8 cellular contexts compared by ENCODE assay signal in genomic region chr18:76494541-76495403, GRCh38. TPM values are rescaled to one million over a fixed set of nuclear protein-coding genes. Genes with fewer than 3 reads are reported as not detected.
DNase-seq lines count a peak whose midpoint lies in the region; ATAC-seq and TF ChIP-seq lines count a peak whose summit lies in the region.

Gene ZNF516, minus strand, starts transcription at chr18:76495242. Its CDS starts 52,188 bp downstream, at chr18:76443054.

- H3K4me1 ChIP-seq in Caco-2 (no peaks in the 10 kb centered on the region), duodenal mucosa (ENCODE audit: control insufficient read depth in 1 of 2, insufficient read depth in 2 of 2, low read length in 2 of 2) (peaks cover 7 to 19% of the 10 kb centered on the region in 2 donors), lower lobe of right lung (peaks cover 16% of the 10 kb centered on the region)

- H3K27ac ChIP-seq in duodenal mucosa (ENCODE audit: low read depth, low read length) = peak within 1 kb of the TSS; percentile 62
- peak within 1 kb of the TSS; percentile 84 for H3K27ac ChIP-seq in lower lobe of right lung
- H3K27ac ChIP-seq in temporal lobe (ENCODE audit: low read depth, low read length) = peak within 1 kb of the TSS; percentile 17

- POLR2A ChIA-PET in Caco-2 (lab: Charles Lee) = no interaction called here

- BruUV-seq in Caco-2 (replicated peaks; lab: Mats Ljungman, UMichigan) = no TSS peak

- H3K4me1 Mint-ChIP-seq in Caco-2 (ENCODE audit: low read depth, unreplicated experiment) = no peaks in the 10 kb centered on the region

- H3K9me3 ChIP-seq in Caco-2 (no peaks in the 10 kb centered on the region), duodenal mucosa (ENCODE audit: control insufficient read depth in 1 of 2, low read length in 2 of 2) (no peaks in the 10 kb centered on the region), lower lobe of right lung (no peaks in the 10 kb centered on the region)

- H3K27ac Mint-ChIP-seq in Caco-2 (ENCODE audit: unreplicated experiment) = peak within 1 kb of the TSS; percentile 88

- H3K9ac ChIP-seq in duodenal mucosa (ENCODE audit: low read depth in 1 of 2, low read length in 2 of 2) = peak within 1 kb of the TSS; percentile 74 to 78

- CTCF ChIA-PET in Caco-2 (lab: Charles Lee) = no interaction called here

- peak within 1 kb of the TSS; percentile 63 for H3K4me3 ChIP-seq in Caco-2 (ENCODE audit: low read depth, low read length)
- H3K4me3 ChIP-seq in duodenal mucosa (ENCODE audit: low read depth in 1 of 2, low read length in 2 of 2) = peak within 1 kb of the TSS; percentile 84 to 86
- H3K4me3 ChIP-seq in lower lobe of right lung = peak within 1 kb of the TSS; percentile 85

- DNase-seq in Caco-2 = peak in 1 of 2 experiments; percentile 24
- peak; percentile 26 for DNase-seq in RPMI7951 (ENCODE audit: low read depth)
- peak; percentile 75 for DNase-seq in lower lobe of right lung

- intact Hi-C loops in Caco-2 (cut with micrococcal nuclease; ENCODE audit: unreplicated experiment) (loop anchor here (2.0 to 5.0 kb wide), 2 partner anchors 70 to 563 kb away; no protein-coding TSS in a partner anchor), lower lobe of right lung (cut with DNase I) (no loop called here)

- no peaks in the 10 kb centered on the region for H3K36me3 Mint-ChIP-seq in Caco-2 (ENCODE audit: insufficient read depth, unreplicated experiment)

- ATAC-seq in HG02759 (IDR thresholded peaks at IDR 0.05; ENCODE audit: unreplicated experiment) (peak; percentile 21), lower lobe of right lung (no peak), GM19397 (IDR thresholded peaks at IDR 0.05; ENCODE audit: unreplicated experiment) (no peak), HG03095 (IDR thresholded peaks at IDR 0.05; ENCODE audit: unreplicated experiment) (no peak)

- H3K4me3 Mint-ChIP-seq in Caco-2 (ENCODE audit: unreplicated experiment) = peak within 1 kb of the TSS; percentile 83

- no peaks in the 10 kb centered on the region for H3K27me3 ChIP-seq in Caco-2 (replicated peaks; ENCODE audit: control insufficient read depth, insufficient read depth, low read length)
- H3K27me3 ChIP-seq in duodenal mucosa (ENCODE audit: control insufficient read depth in 1 of 2, insufficient read depth in 2 of 2, low read length in 2 of 2) = no peaks in the 10 kb centered on the region
- H3K27me3 ChIP-seq in lower lobe of right lung (ENCODE audit: low read depth) = no peaks in the 10 kb centered on the region

- H3K36me3 ChIP-seq in Caco-2 (ENCODE audit: control insufficient read depth, insufficient read depth, low read length) (no peaks in the 10 kb centered on the region), duodenal mucosa (ENCODE audit: control insufficient read depth in 1 of 2, insufficient read depth in 2 of 2, low read length in 2 of 2) (no peaks in the 10 kb centered on the region), lower lobe of right lung (no peaks in the 10 kb centered on the region)

- TF ChIP-seq CTCF in Caco-2 (IDR thresholded peaks at IDR 0.05; ENCODE audit: insufficient read depth in 1 of 2, low read depth in 1 of 2, low read length in 1 of 2, severe bottlenecking in 1 of 2, unreplicated experiment in 1 of 2) (no peak), lower lobe of right lung (IDR thresholded peaks at IDR 0.05) (no peak)

- no peaks in the 10 kb centered on the region for H3K27me3 Mint-ChIP-seq in Caco-2 (ENCODE audit: insufficient read depth, unreplicated experiment)

- no peaks in the 10 kb centered on the region for H3K9me3 Mint-ChIP-seq in Caco-2 (ENCODE audit: unreplicated experiment)

RNA-seq across cellular contexts. Expression of gene ZNF516, which starts in this region (rescaled TPM):
- 14.3 and 25.5 TPM in 2 replicates for total RNA-seq in Caco-2 (2022)
- 4.1 and 4.9 TPM in 2 replicates for total RNA-seq in RPMI7951 (2014; rRNA removed; shearing (Covaris generic))
- 28.8 TPM for total RNA-seq in lower lobe of right lung
- total RNA-seq in temporal lobe = 13.0 TPM

Comparison
In these comparisons a context has a peak if more than half of its experiments do, and no peak if none do; other contexts are left out.
1. H3K27ac ChIP-seq: peak in every context shown above with its lines; median percentile 84 in lower lobe of right lung; 62 in duodenal mucosa; 17 in temporal lobe.